11 cellular contexts compared by ENCODE assay signal in the genomic region with DNA sequence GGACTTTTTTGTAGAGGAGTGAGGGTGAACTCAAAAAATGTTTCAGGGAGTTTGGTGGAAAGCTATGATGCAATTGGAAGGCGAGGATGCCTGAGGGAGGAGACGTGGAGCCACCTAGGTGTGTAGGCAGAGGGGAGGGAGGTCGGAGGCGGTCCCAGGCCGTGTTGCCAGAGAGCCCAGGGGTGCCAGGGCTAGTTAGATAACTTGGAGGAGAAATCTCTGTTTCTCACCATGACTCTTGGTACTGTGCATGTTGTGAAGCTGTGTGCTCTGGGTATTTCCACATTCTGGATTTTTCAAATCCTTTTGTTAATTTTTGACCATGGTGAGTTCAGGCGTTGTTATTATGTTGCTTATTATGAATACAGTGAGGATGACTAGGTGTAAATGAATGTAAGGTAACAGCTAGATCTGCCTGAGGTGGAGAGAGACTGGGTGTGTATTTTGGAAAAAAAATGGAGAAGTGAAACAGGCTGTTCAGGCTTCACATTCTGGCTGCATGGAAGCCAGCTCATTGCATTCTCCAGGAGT. TPM values are rescaled to one million over a fixed set of nuclear protein-coding genes. Genes with fewer than 3 reads are reported as not detected.
DNase-seq lines count a peak whose midpoint lies in the region; ATAC-seq and TF ChIP-seq lines count a peak whose summit lies in the region.
"Had no signal": no experiment of that assay in that cellular context is flagged by ENCODE, and none has a peak within 500 bp of the region (broad histone marks: within the 10 kb centered on the region; RNA-seq: fewer than 3 reads in every experiment).

No MANE protein-coding gene starts in this region.

- no peaks in the 10 kb centered on the region for H3K36me3 ChIP-seq in iPS-20b (ENCODE audit: insufficient read depth, low read depth, low read length)
- H3K36me3 ChIP-seq in tibial nerve: no peaks in the 10 kb centered on the region
- H3K36me3 ChIP-seq: lower lobe of right lung had no signal

- intact Hi-C loops in activated B cell treated with CpG ODN at 0.5 μM for 24 hours (cut with micrococcal nuclease): no loop called here

- peak overlapping the region; percentile 48 for H3K27ac Mint-ChIP-seq in activated CD4-positive, alpha-beta T cell treated with anti-CD3 and anti-CD28 coated beads, Interleukin-2, amount 10 ng/mL, durations not matched to agents 7 days and 5 days
- peak overlapping the region; percentile 47 for H3K27ac Mint-ChIP-seq in activated B cell treated with CpG ODN at 0.5 μM for 24 hours

- WGBS in tibial nerve, 2 donors: 48 to 57% methylated on average over 6 of the region's 6 CpGs

- no peak for DNase-seq in activated CD4-positive, alpha-beta T cell treated with anti-CD3 and anti-CD28 coated beads, Interleukin-2, amount 10 ng/mL, durations not matched to agents 7 days and 5 days
- DNase-seq in activated CD4-positive, alpha-beta T cell treated with anti-CD3 and anti-CD28 coated beads for 1 hour: no peak
- DNase-seq in activated B cell treated with CpG ODN at 0.5 μM for 24 hours: no peak
- no peak for DNase-seq in tibial nerve (ENCODE audit: low spot score in 2 of 2)
- DNase-seq in NCI-H2227 treated with DMSO at 0.1 percent for 48 hours (lab: John Stamatoyannopoulos, UW): no peak
- DNase-seq in germinal center (ENCODE audit: low spot score): no peak
- DNase-seq: lower lobe of right lung; NCI-H2029; stimulated activated CD4-positive, alpha-beta T cell treated with anti-CD3 and anti-CD28 coated beads, Interleukin-4, amount 100 ng/mL, for 24 hours had no signal

- TF ChIP-seq EP300 in tibial nerve (IDR thresholded peaks at IDR 0.05): no peak

- H3K4me1 ChIP-seq in iPS-20b (ENCODE audit: insufficient read depth, low read length): peaks cover 23% of the 10 kb centered on the region
- peaks cover 0 to 54% (median 30%) of the 10 kb centered on the region in 4 donors for H3K4me1 ChIP-seq in tibial nerve

- CTCF ChIA-PET in activated CD4-positive, alpha-beta T cell treated with anti-CD3 and anti-CD28 coated beads, Interleukin-2, amount 10 ng/mL, durations not matched to agents 7 days and 5 days (lab: Charles Lee): no interaction called here
- CTCF ChIA-PET in activated B cell treated with CpG ODN at 0.5 μM for 24 hours (lab: Charles Lee): no interaction called here

- H3K27me3 Mint-ChIP-seq in activated CD4-positive, alpha-beta T cell treated with anti-CD3 and anti-CD28 coated beads, Interleukin-2, amount 10 ng/mL, durations not matched to agents 7 days and 5 days: no peaks in the 10 kb centered on the region
- H3K27me3 Mint-ChIP-seq in activated B cell treated with CpG ODN at 0.5 μM for 24 hours: no peaks in the 10 kb centered on the region

- H3K9ac ChIP-seq in iPS-20b (ENCODE audit: low read depth, low read length): peak overlapping the region; percentile 51; the same call in 1 of the 2 replicates

- POLR2A ChIA-PET in activated CD4-positive, alpha-beta T cell treated with anti-CD3 and anti-CD28 coated beads, Interleukin-2, amount 10 ng/mL, durations not matched to agents 7 days and 5 days (lab: Charles Lee): no interaction called here
- POLR2A ChIA-PET in activated B cell treated with CpG ODN at 0.5 μM for 24 hours (lab: Charles Lee): interaction anchor here (1.0 to 2.8 kb wide), 3 partner anchors 16 to 41 kb away, joined by 3 to 16 read pairs (median 4); partner anchors contain the start of genes OFD1 and TRAPPC2

- H3K27ac ChIP-seq in iPS-20b (ENCODE audit: low read length) (no peak overlapping the region), tibial nerve (peak overlapping the region in 3 of 4 donors; percentile 13 to 71 (median 67))
- H3K27ac ChIP-seq: lower lobe of right lung had no signal

- H3K9me3 Mint-ChIP-seq in activated CD4-positive, alpha-beta T cell treated with anti-CD3 and anti-CD28 coated beads, Interleukin-2, amount 10 ng/mL, durations not matched to agents 7 days and 5 days: no peaks in the 10 kb centered on the region
- H3K9me3 Mint-ChIP-seq in activated B cell treated with CpG ODN at 0.5 μM for 24 hours: no peaks in the 10 kb centered on the region

- no peak overlapping the region for H3K4me3 ChIP-seq in iPS-20b (ENCODE audit: low read length)
- no peak overlapping the region for H3K4me3 ChIP-seq in tibial nerve
- H3K4me3 ChIP-seq: lower lobe of right lung had no signal

- H3K4me3 Mint-ChIP-seq in activated CD4-positive, alpha-beta T cell treated with anti-CD3 and anti-CD28 coated beads, Interleukin-2, amount 10 ng/mL, durations not matched to agents 7 days and 5 days: no peak overlapping the region
- peak overlapping the region; percentile 49 for H3K4me3 Mint-ChIP-seq in activated B cell treated with CpG ODN at 0.5 μM for 24 hours

- H3K27me3 ChIP-seq in iPS-20b (ENCODE audit: insufficient read depth, low read length): peaks cover 3% of the 10 kb centered on the region
- peaks cover 0 to under 1% of the 10 kb centered on the region in 2 donors for H3K27me3 ChIP-seq in tibial nerve

- ATAC-seq in activated B cell treated with CpG ODN at 0.5 μM for 24 hours (ENCODE audit: low read depth) (no peak), HG03097 (IDR thresholded peaks at IDR 0.05; ENCODE audit: low FRiP score, unreplicated experiment) (no peak)

- H3K9me3 ChIP-seq in iPS-20b (ENCODE audit: insufficient read depth, low read depth, low read length): no peaks in the 10 kb centered on the region
- H3K9me3 ChIP-seq in tibial nerve: no peaks in the 10 kb centered on the region
- H3K9me3 ChIP-seq: lower lobe of right lung had no signal

- peaks cover 7% of the 10 kb centered on the region for H3K36me3 Mint-ChIP-seq in activated CD4-positive, alpha-beta T cell treated with anti-CD3 and anti-CD28 coated beads, Interleukin-2, amount 10 ng/mL, durations not matched to agents 7 days and 5 days (ENCODE audit: low read depth)
- peaks cover 15% of the 10 kb centered on the region for H3K36me3 Mint-ChIP-seq in activated B cell treated with CpG ODN at 0.5 μM for 24 hours (ENCODE audit: low read depth)

- TF ChIP-seq POLR2A in tibial nerve (IDR thresholded peaks at IDR 0.05): no peak

- TF ChIP-seq CTCF in activated B cell treated with CpG ODN at 0.5 μM for 24 hours (IDR thresholded peaks at IDR 0.05): no peak
- no peak for TF ChIP-seq CTCF in tibial nerve (IDR thresholded peaks at IDR 0.05)

- peaks cover 58% of the 10 kb centered on the region for H3K4me1 Mint-ChIP-seq in activated CD4-positive, alpha-beta T cell treated with anti-CD3 and anti-CD28 coated beads, Interleukin-2, amount 10 ng/mL, durations not matched to agents 7 days and 5 days
- H3K4me1 Mint-ChIP-seq in activated B cell treated with CpG ODN at 0.5 μM for 24 hours: peaks cover 81% of the 10 kb centered on the region

RNA-seq across cellular contexts. Expression of gene RAB9A, which starts 4.5 kb away (rescaled TPM):
- total RNA-seq in activated CD4-positive, alpha-beta T cell treated with anti-CD3 and anti-CD28 coated beads, Interleukin-2, amount 10 ng/mL, durations not matched to agents 7 days and 5 days: 10 to 100 TPM in 1 of 2 experiments, 1 to 10 TPM in 1; 9.1 to 10.9 TPM
- total RNA-seq in activated B cell treated with CpG ODN at 0.5 μM for 24 hours: 26.1 and 27.7 TPM in 2 replicates
- 10 to 100 TPM; 20.1 to 69.5 (median 24.9) TPM for total RNA-seq in tibial nerve

RNA-seq across cellular contexts. Expression of gene TCEANC, which starts 40.5 kb away (rescaled TPM):
- 1 to 10 TPM; 6.9 to 8.3 TPM for total RNA-seq in activated CD4-positive, alpha-beta T cell treated with anti-CD3 and anti-CD28 coated beads, Interleukin-2, amount 10 ng/mL, durations not matched to agents 7 days and 5 days
- total RNA-seq in activated B cell treated with CpG ODN at 0.5 μM for 24 hours: 5.1 and 5.9 TPM in 2 replicates
- total RNA-seq in tibial nerve: 1 to 10 TPM; 2.9 to 6.1 (median 5.0) TPM

RNA-seq across cellular contexts. Expression of gene TRAPPC2, which starts 41.0 kb away (rescaled TPM):
- 10 to 100 TPM; 20.2 to 22.2 TPM for total RNA-seq in activated CD4-positive, alpha-beta T cell treated with anti-CD3 and anti-CD28 coated beads, Interleukin-2, amount 10 ng/mL, durations not matched to agents 7 days and 5 days
- total RNA-seq in activated B cell treated with CpG ODN at 0.5 μM for 24 hours (24.7 and 26.7 TPM in 2 replicates), tibial nerve (10 to 100 TPM in 3 of 4 donors, 1 to 10 TPM in 1; 9.0 to 13.8 (median 11.6) TPM)

RNA-seq across cellular contexts. Expression of gene OFD1, which starts 41.1 kb away (rescaled TPM):
- 10 to 100 TPM; 32.5 to 35.0 TPM for total RNA-seq in activated CD4-positive, alpha-beta T cell treated with anti-CD3 and anti-CD28 coated beads, Interleukin-2, amount 10 ng/mL, durations not matched to agents 7 days and 5 days
- total RNA-seq in activated B cell treated with CpG ODN at 0.5 μM for 24 hours (57.3 and 61.4 TPM in 2 replicates), tibial nerve (10 to 100 TPM; 14.7 to 38.1 (median 31.3) TPM)
